Comparison of ENCODE assay signal across 8 cellular contexts in the genomic region with DNA sequence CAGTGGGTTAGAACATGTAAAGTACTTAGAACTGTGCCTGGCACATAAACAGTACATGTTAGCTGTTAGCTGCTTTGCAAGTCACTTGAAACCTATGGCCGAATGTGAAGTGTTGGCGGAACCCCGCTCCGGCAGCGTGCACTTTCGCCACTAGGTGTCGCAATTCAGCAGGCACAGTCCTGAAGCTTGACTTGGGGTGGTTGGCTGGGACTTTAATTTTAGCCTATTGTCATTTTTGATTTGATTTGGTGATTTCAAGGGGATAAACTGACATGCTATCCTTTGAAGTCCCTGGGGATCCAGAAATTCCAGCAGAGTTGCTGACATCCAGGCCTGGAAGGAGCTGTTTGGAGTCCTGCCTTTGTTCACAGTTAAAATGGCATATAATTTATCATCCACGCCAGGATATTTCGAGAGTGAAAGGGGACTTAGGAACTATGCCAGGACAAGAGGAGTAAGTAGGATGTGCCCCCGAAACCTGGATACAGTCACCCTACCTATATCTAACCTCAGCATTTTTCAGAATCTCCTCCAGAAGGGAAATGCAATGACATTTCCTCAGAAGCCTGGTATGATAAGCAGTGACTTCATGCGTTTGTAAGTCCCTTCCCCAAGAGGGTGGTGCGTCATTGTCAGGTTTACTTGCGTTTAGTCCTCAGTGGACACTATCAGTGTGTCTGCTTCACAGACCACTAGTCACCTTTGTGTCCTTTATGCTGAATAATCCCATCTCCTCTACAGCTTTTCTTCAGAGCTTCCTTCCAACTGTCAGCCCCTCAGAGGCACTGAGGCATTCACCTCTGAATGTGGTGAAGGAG. TPM values are rescaled to one million over a fixed set of nuclear protein-coding genes. Genes with fewer than 3 reads are reported as not detected.
DNase-seq lines count a peak whose midpoint lies in the region; ATAC-seq and TF ChIP-seq lines count a peak whose summit lies in the region.

No MANE protein-coding gene starts in this region.

- H3K4me3 ChIP-seq in WERI-Rb-1 (ENCODE audit: low read depth, low read length): no peak overlapping the region

- CTCF ChIA-PET in MCF 10A (lab: Yijun Ruan, JAX): interaction anchor here (0.6 to 5.1 kb wide), 50 partner anchors 8 to 731 kb away, joined by 3 to 86 read pairs (median 5); no protein-coding TSS in a partner anchor

- TF ChIP-seq CTCF in WERI-Rb-1 (IDR thresholded peaks at IDR 0.05; ENCODE audit: low read depth, low read length) (peak; percentile 95), MCF 10A (IDR thresholded peaks at IDR 0.05; ENCODE audit: unreplicated experiment) (peak; percentile 95)

- no peak for ATAC-seq in GM18517 (IDR thresholded peaks at IDR 0.05; ENCODE audit: unreplicated experiment)

- no peaks in the 10 kb centered on the region for H3K36me3 Mint-ChIP-seq in MCF 10A (ENCODE audit: insufficient read depth, unreplicated experiment)

- no peaks in the 10 kb centered on the region for H3K36me3 ChIP-seq in WERI-Rb-1

- DNase-seq in CD1c-positive myeloid dendritic cell (ENCODE audit: extremely low spot score) (peak; percentile 86), GOT3 (lab: John Stamatoyannopoulos, UW) (peak; percentile 50), NCI-H2171 (lab: John Stamatoyannopoulos, UW) (peak; percentile 75), WERI-Rb-1 (peak; percentile 85), MCF 10A (ENCODE audit: unreplicated experiment) (peak; percentile 84), inferior parietal cortex (ENCODE audit: extremely low spot score) (peak; percentile 87)
- DNase-seq in stimulated activated CD4-positive, alpha-beta T cell treated with anti-CD3 and anti-CD28 coated beads, Interleukin-15, amount 100 ng/mL, for 1 hour (ENCODE audit: low read depth in 1 of 2, low spot score in 1 of 2): peak; percentile 66 to 69

- no peaks in the 10 kb centered on the region for H3K4me1 Mint-ChIP-seq in MCF 10A (ENCODE audit: insufficient read depth, unreplicated experiment)

- no peaks in the 10 kb centered on the region for H3K27me3 ChIP-seq in WERI-Rb-1 (ENCODE audit: insufficient read depth, low read depth, severe bottlenecking)

- peaks cover under 1% of the 10 kb centered on the region for H3K27me3 Mint-ChIP-seq in MCF 10A (ENCODE audit: insufficient read depth, unreplicated experiment)

- no peaks in the 10 kb centered on the region for H3K9me3 ChIP-seq in WERI-Rb-1 (ENCODE audit: severe bottlenecking)

- no peak overlapping the region for H3K27ac Mint-ChIP-seq in MCF 10A (ENCODE audit: low read depth, unreplicated experiment)

- POLR2A ChIA-PET in MCF 10A (lab: Yijun Ruan, JAX): interaction anchor here (1.1 kb wide), 1 partner anchor 201 kb away, joined by 3 read pairs; no protein-coding TSS in a partner anchor

- no TSS peak for BruUV-seq in MCF 10A (replicated peaks; lab: Mats Ljungman, UMichigan)

- H3K4me3 Mint-ChIP-seq in MCF 10A (ENCODE audit: unreplicated experiment): no peak overlapping the region

- no peaks in the 10 kb centered on the region for H3K9me3 Mint-ChIP-seq in MCF 10A (ENCODE audit: unreplicated experiment)

- intact Hi-C loops in MCF 10A (cut with micrococcal nuclease): loop anchor here (1.0 to 10.0 kb wide), 6 partner anchors 50 to 731 kb away; no protein-coding TSS in a partner anchor

- H3K27ac ChIP-seq in WERI-Rb-1: peak overlapping the region; percentile 29

RNA-seq across cellular contexts. Expression of a gene that starts 3.5 kb away (rescaled TPM):
- 12.6 and 13.4 TPM in 2 replicates for total RNA-seq in MCF 10A (2022)
